In genomic region chr5:82345108-82345507, GRCh38 we compare ENCODE assay signal across 1 cellular context.
TF ChIP-seq lines count a peak whose summit lies in the region.

No MANE protein-coding gene starts in this region.

TF ChIP-seq in HepG2, 621 proteins besides CTCF, POLR2A, EP300 and RAD21 (continued from another document):
- TF ChIP-seq CEBPZ (IDR thresholded peaks at IDR 0.05; ENCODE audit: low read length) (no peak), ZNF678 (CRISPR knock-in tag; IDR thresholded peaks at IDR 0.05) (no peak), MXD1 (CRISPR knock-in tag; IDR thresholded peaks at IDR 0.05) (no peak), ELF4 (CRISPR knock-in tag; IDR thresholded peaks at IDR 0.05; ENCODE audit: borderline replicate concordance) (no peak), TCF7L2 (IDR thresholded peaks at IDR 0.05; ENCODE audit: low read depth, low read length) (no peak), ZBTB7A (CRISPR knock-in tag; IDR thresholded peaks at IDR 0.05) (no peak), MTERF4 (CRISPR knock-in tag; IDR thresholded peaks at IDR 0.05) (no peak), PLRG1 (conservative IDR thresholded peaks at IDR 0.05) (no peak), MATR3 (CRISPR knock-in tag; IDR thresholded peaks at IDR 0.05) (no peak)
